Comparison of ENCODE assay signal across 8 cellular contexts in the genomic region with DNA sequence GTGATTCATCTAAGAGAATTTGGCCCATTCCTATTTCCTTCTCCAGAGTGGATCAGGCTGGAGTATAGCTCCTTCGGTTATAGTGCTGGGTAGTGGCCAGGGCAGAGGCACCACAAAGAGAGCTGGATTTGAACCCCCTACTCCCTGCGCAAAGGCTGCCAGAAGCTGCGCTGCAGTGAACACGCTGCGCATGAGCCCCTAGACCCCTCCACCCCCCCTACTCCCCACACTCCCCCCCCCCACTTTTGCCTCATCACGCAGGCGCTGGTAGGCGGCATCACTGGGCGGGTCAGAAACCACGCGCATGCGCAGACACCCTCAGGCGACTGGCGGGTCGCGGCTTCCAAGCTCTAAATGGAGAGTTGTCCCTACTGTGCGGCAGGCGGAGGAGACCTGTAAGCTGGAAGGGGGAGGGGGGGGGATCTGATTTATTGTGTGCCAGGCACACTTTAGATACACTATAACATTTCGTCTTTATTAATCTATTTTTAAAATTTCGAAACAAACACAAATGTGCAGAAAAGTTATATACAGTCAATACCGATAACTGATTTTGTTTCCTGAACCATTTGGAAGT.
DNase-seq lines count a peak whose midpoint lies in the region; ATAC-seq and TF ChIP-seq lines count a peak whose summit lies in the region.

No MANE protein-coding gene starts in this region.

- H3K4me1 Mint-ChIP-seq in effector memory CD8-positive, alpha-beta T cell (ENCODE audit: low read depth in 2 of 2): peaks cover 11 to 25% of the 10 kb centered on the region in 2 donors
- H3K4me1 Mint-ChIP-seq in memory B cell: peaks cover 18% of the 10 kb centered on the region

- peak overlapping the region; percentile 86 to 91 for H3K27ac Mint-ChIP-seq in effector memory CD8-positive, alpha-beta T cell
- peak overlapping the region; percentile 57 for H3K27ac Mint-ChIP-seq in memory B cell

- DNase-seq in GM12865 (ENCODE audit: low read depth): peak; percentile 90
- peak; percentile 89 for DNase-seq in HK-2 (ENCODE audit: unreplicated experiment)
- DNase-seq in NK-92 (lab: John Stamatoyannopoulos, UW; ENCODE audit: unreplicated experiment): peak; percentile 65
- peak; percentile 77 to 82 for DNase-seq in activated CD8-positive, alpha-beta memory T cell treated with anti-CD3 and anti-CD28 coated beads for 4 hours (ENCODE audit: low read depth in 2 of 2)
- DNase-seq in effector memory CD8-positive, alpha-beta T cell: peak; percentile 83 to 88 (median 88)
- DNase-seq in memory B cell (ENCODE audit: low spot score in 2 of 2): peak; percentile 84 to 86
- DNase-seq in stimulated activated CD4-positive, alpha-beta T cell treated with anti-CD3 and anti-CD28 coated beads, TNF-alpha, amount 100 ng/mL, for 48 hours (ENCODE audit: low read depth in 3 of 3): peak; percentile 84 to 93 (median 89)

- no peaks in the 10 kb centered on the region for H3K9me3 Mint-ChIP-seq in effector memory CD8-positive, alpha-beta T cell
- no peaks in the 10 kb centered on the region for H3K9me3 Mint-ChIP-seq in memory B cell

- H3K4me3 ChIP-seq in GM12865 (ENCODE audit: low read depth, low read length): peak overlapping the region; percentile 60

- H3K4me3 Mint-ChIP-seq in effector memory CD8-positive, alpha-beta T cell: peak overlapping the region; percentile 89 to 91
- H3K4me3 Mint-ChIP-seq in memory B cell: peak overlapping the region; percentile 83

- TF ChIP-seq CTCF in GM12865 (IDR thresholded peaks at IDR 0.05; ENCODE audit: insufficient read depth, low read depth, low read length, missing control alignments): no peak

- H3K36me3 Mint-ChIP-seq in effector memory CD8-positive, alpha-beta T cell (ENCODE audit: insufficient read depth): peaks cover 38% of the 10 kb centered on the region
- peaks cover 12% of the 10 kb centered on the region for H3K36me3 Mint-ChIP-seq in memory B cell

- peak; percentile 49 for ATAC-seq in effector memory CD8-positive, alpha-beta T cell (replicated peaks)
- ATAC-seq in memory B cell (ENCODE audit: low read depth): peak; percentile 66
- no peak for ATAC-seq in HG03457 (IDR thresholded peaks at IDR 0.05; ENCODE audit: unreplicated experiment)

- no peaks in the 10 kb centered on the region for H3K27me3 Mint-ChIP-seq in effector memory CD8-positive, alpha-beta T cell
- H3K27me3 Mint-ChIP-seq in memory B cell: no peaks in the 10 kb centered on the region
